Comparison of ENCODE assay signal across 17 cellular contexts in the genomic region with DNA sequence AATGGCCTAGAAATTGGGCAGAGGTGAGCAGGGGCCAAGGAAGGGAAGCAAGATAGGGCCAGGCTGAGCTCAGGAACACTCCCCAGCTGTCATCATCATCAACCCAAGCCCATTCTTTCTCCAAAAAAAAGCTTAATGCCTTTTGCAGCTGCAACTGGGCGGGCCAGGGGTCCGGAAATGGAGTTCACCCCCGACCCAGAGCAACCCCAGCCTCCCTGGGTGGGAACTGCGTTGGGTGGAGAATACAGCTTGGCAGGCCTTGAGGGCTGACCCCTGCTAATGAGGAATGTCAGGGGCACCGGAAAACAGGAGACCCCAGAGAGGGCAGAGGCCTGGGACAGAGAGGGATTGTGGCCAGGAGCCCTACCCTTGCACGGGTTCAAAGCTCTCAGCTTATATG.
DNase-seq lines count a peak whose midpoint lies in the region; ATAC-seq and TF ChIP-seq lines count a peak whose summit lies in the region.
"Had no signal": no experiment of that assay in that cellular context is flagged by ENCODE, and none has a peak within 500 bp of the region (broad histone marks: within the 10 kb centered on the region; RNA-seq: fewer than 3 reads in every experiment).

No MANE protein-coding gene starts in this region.

- 41 to 65% (median 49%) methylated on average over 6 of the region's 6 CpGs for WGBS in adrenal gland, 4 donors
- 61% methylated on average over 5 of the region's 6 CpGs for WGBS in suprapubic skin

- CTCF ChIA-PET in Calu3 (lab: Charles Lee) = no interaction called here

- no peaks in the 10 kb centered on the region for H3K36me3 Mint-ChIP-seq in neural progenitor cell
- H3K36me3 Mint-ChIP-seq in Calu3 (ENCODE audit: insufficient read depth, unreplicated experiment) = no peaks in the 10 kb centered on the region

- H3K36me3 ChIP-seq in adrenal gland (replicated peaks in 1 of 2) (peaks cover 0 to 4% of the 10 kb centered on the region in 2 donors), right atrium auricular region (peaks cover 9% of the 10 kb centered on the region), neural progenitor cell (no peaks in the 10 kb centered on the region), suprapubic skin (no peaks in the 10 kb centered on the region)

- no peak overlapping the region for H2AFZ ChIP-seq in neural progenitor cell (replicated peaks)

- H3K4me1 ChIP-seq in adrenal gland (replicated peaks in 1 of 2) (peaks cover 81 to 96% of the 10 kb centered on the region in 2 donors), right atrium auricular region (peaks cover 0 to 100% of the 10 kb centered on the region in 2 donors), neural progenitor cell (peaks cover 2% of the 10 kb centered on the region), suprapubic skin (peaks cover 79% of the 10 kb centered on the region)

- no peak overlapping the region for H3K9ac ChIP-seq in neural progenitor cell
- H3K9ac ChIP-seq: BLaER1 treated with 17β-estradiol and CSF1 and Interleukin-3, amounts not matched to agents 10 nM and 100 nM had no signal

- TF ChIP-seq CTCF in adrenal gland (IDR thresholded peaks at IDR 0.05) = no peak
- no peak for TF ChIP-seq CTCF in right atrium auricular region (IDR thresholded peaks at IDR 0.05)
- no peak for TF ChIP-seq CTCF in neural progenitor cell (IDR thresholded peaks at IDR 0.05)
- no peak for TF ChIP-seq CTCF in suprapubic skin (IDR thresholded peaks at IDR 0.05)
- no peak for TF ChIP-seq CTCF in Calu3 (IDR thresholded peaks at IDR 0.05; ENCODE audit: unreplicated experiment)

- H3K9me3 Mint-ChIP-seq in neural progenitor cell (no peaks in the 10 kb centered on the region), Calu3 (ENCODE audit: low read depth, unreplicated experiment) (no peaks in the 10 kb centered on the region)
- H3K9me3 Mint-ChIP-seq: activated naive CD8-positive, alpha-beta T cell treated with anti-CD3 and anti-CD28 coated beads, Interleukin-2, amount 50 U/mL, for 24 hours; dendritic cell treated with granulocyte-macrophage colony-stimulating factor and Interleukin-4, amounts not matched to agents 40 ng/mL and 50 ng/mL, for 4 days had no signal

- TF ChIP-seq EP300 in suprapubic skin (IDR thresholded peaks at IDR 0.05) = no peak

- no peaks in the 10 kb centered on the region for H3K27me3 ChIP-seq in adrenal gland
- H3K27me3 ChIP-seq in right atrium auricular region = no peaks in the 10 kb centered on the region
- no peaks in the 10 kb centered on the region for H3K27me3 ChIP-seq in neural progenitor cell
- no peaks in the 10 kb centered on the region for H3K27me3 ChIP-seq in suprapubic skin
- H3K27me3 ChIP-seq: BLaER1 treated with 17β-estradiol and CSF1 and Interleukin-3, amounts not matched to agents 10 nM and 100 nM had no signal

- H3K27me3 Mint-ChIP-seq in neural progenitor cell (ENCODE audit: insufficient read depth, low read depth) (peaks cover 9% of the 10 kb centered on the region), Calu3 (ENCODE audit: unreplicated experiment) (peaks cover 75% of the 10 kb centered on the region)

- peaks cover 16% of the 10 kb centered on the region for H3K4me1 Mint-ChIP-seq in neural progenitor cell
- H3K4me1 Mint-ChIP-seq in Calu3 (ENCODE audit: low read depth, unreplicated experiment) = no peaks in the 10 kb centered on the region

- no peak overlapping the region for H3K4me3 ChIP-seq in adrenal gland
- peak overlapping the region in 1 of 2 donors; percentile 82 for H3K4me3 ChIP-seq in right atrium auricular region
- H3K4me3 ChIP-seq in neural progenitor cell = no peak overlapping the region
- peak overlapping the region; percentile 22 for H3K4me3 ChIP-seq in suprapubic skin
- H3K4me3 ChIP-seq: BLaER1 treated with 17β-estradiol and CSF1 and Interleukin-3, amounts not matched to agents 10 nM and 100 nM had no signal

- TF ChIP-seq POLR2A in adrenal gland (IDR thresholded peaks at IDR 0.05) (no peak), suprapubic skin (IDR thresholded peaks at IDR 0.05) (no peak)

- no peak for DNase-seq in adrenal gland
- no peak for DNase-seq in right atrium auricular region (ENCODE audit: low spot score)
- no peak for DNase-seq in neural progenitor cell (ENCODE audit: low spot score)
- DNase-seq in suprapubic skin (ENCODE audit: low spot score in 2 of 2) = no peak
- no peak for DNase-seq in HT-29 (ENCODE audit: low spot score)
- no peak for DNase-seq in Calu3
- DNase-seq: activated CD4-positive, CD25-positive, alpha-beta regulatory T cell treated with anti-CD3 and anti-CD28 coated beads, Interleukin-2, amount 50 U/mL, for 72 hours; activated naive CD8-positive, alpha-beta T cell treated with anti-CD3 and anti-CD28 coated beads, Interleukin-2, amount 50 U/mL, for 24 hours; DMS79 treated with DMSO at 0.1 percent for 48 hours; NCI-H446 treated with DMSO at 0.1 percent for 48 hours; PC-3; stimulated activated CD4-positive, alpha-beta T cell treated with anti-CD3 and anti-CD28 coated beads, Interleukin-2, amount 100 ng/mL, for 24 hours; T-helper 17 cell had no signal

- ATAC-seq in GM18858 (IDR thresholded peaks at IDR 0.05; ENCODE audit: unreplicated experiment) (no peak), GM19452 (IDR thresholded peaks at IDR 0.05; ENCODE audit: unreplicated experiment) (no peak)
- ATAC-seq: activated naive CD8-positive, alpha-beta T cell treated with anti-CD3 and anti-CD28 coated beads, Interleukin-2, amount 50 U/mL, for 24 hours; PC-3; T-helper 17 cell had no signal

- intact Hi-C loops in adrenal gland (cut with DNase I) (loop anchor here in 1 of 2 donors (10.0 kb wide), 1 partner anchor 47 kb away; no protein-coding TSS in a partner anchor), Calu3 (cut with micrococcal nuclease; ENCODE audit: unreplicated experiment) (no loop called here)

- no peaks in the 10 kb centered on the region for H3K9me3 ChIP-seq in adrenal gland (replicated peaks in 1 of 3)
- no peaks in the 10 kb centered on the region for H3K9me3 ChIP-seq in right atrium auricular region
- no peaks in the 10 kb centered on the region for H3K9me3 ChIP-seq in neural progenitor cell (ENCODE audit: low read depth)
- no peaks in the 10 kb centered on the region for H3K9me3 ChIP-seq in suprapubic skin
- H3K9me3 ChIP-seq: BLaER1 treated with 17β-estradiol and CSF1 and Interleukin-3, amounts not matched to agents 10 nM and 100 nM had no signal

- H3K27ac Mint-ChIP-seq in neural progenitor cell = peak overlapping the region; percentile 53
- H3K27ac Mint-ChIP-seq in Calu3 (ENCODE audit: unreplicated experiment) = no peak overlapping the region
- H3K27ac Mint-ChIP-seq: activated naive CD8-positive, alpha-beta T cell treated with anti-CD3 and anti-CD28 coated beads, Interleukin-2, amount 50 U/mL, for 24 hours; dendritic cell treated with granulocyte-macrophage colony-stimulating factor and Interleukin-4, amounts not matched to agents 40 ng/mL and 50 ng/mL, for 4 days; T-helper 17 cell had no signal

- H3F3A ChIP-seq in neural progenitor cell (ENCODE audit: low read depth) = no peaks in the 10 kb centered on the region

- H3K4me3 Mint-ChIP-seq in neural progenitor cell (no peak overlapping the region), Calu3 (ENCODE audit: low read depth, unreplicated experiment) (no peak overlapping the region)
- H3K4me3 Mint-ChIP-seq: activated naive CD8-positive, alpha-beta T cell treated with anti-CD3 and anti-CD28 coated beads, Interleukin-2, amount 50 U/mL, for 24 hours; dendritic cell treated with granulocyte-macrophage colony-stimulating factor and Interleukin-4, amounts not matched to agents 40 ng/mL and 50 ng/mL, for 4 days; T-helper 17 cell had no signal

- H3K27ac ChIP-seq in adrenal gland (peak overlapping the region; percentile 40 to 98 (median 80)), right atrium auricular region (peak overlapping the region; percentile 96 to 99), neural progenitor cell (no peak overlapping the region), suprapubic skin (peak overlapping the region; percentile 57)

- H3K79me2 ChIP-seq in neural progenitor cell (ENCODE audit: low read depth) = no peaks in the 10 kb centered on the region

- BruUV-seq in Calu3 (replicated peaks; lab: Mats Ljungman, UMichigan) = no TSS peak

- no peaks in the 10 kb centered on the region for H4K20me1 ChIP-seq in neural progenitor cell (ENCODE audit: low read depth)

- H3K4me2 ChIP-seq in neural progenitor cell = no peak overlapping the region
